Comparison of ENCODE assay signal across 20 cellular contexts in the genomic region with DNA sequence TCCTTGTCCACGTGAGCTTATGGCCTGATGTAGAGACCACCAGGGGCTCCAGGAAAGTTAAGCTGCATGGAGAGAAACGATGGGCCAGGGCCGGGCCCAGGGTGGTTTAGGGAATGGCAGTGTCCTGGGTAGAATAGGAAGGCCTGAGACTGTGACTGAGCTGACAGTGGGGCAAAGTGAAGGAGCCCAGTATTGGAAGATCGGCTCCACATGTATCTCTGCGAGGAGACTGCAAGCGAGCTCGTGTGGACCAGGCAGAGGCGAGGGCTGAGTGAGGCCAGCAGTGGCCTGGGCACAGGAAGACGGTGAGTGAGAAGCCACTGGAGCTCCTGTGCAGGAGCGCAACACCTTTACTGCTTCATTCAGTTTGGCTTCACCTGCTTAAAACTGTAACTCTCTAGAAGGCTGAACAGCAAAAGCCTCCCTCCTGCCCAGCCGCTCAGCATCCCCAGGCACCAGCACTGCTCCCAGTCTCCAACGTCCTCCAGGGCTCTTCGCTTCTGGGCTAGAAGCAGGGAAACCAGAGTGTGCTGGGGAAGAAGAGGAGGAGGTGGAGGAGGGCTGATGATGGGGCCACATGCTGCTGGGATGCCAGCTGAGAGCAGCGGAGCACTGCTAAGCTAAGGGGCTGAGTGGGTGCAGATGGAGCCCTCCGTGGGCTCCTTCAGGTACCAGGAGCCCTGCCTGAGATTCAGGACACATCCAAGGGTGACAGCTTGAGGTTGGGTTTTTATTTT. TPM values are rescaled to one million over a fixed set of nuclear protein-coding genes. Genes with fewer than 3 reads are reported as not detected.
DNase-seq lines count a peak whose midpoint lies in the region; ATAC-seq, FAIRE-seq and TF ChIP-seq lines count a peak whose summit lies in the region.
"Had no signal": no experiment of that assay in that cellular context is flagged by ENCODE, and none has a peak within 500 bp of the region (broad histone marks: within the 10 kb centered on the region; RNA-seq: fewer than 3 reads in every experiment).

No MANE protein-coding gene starts in this region.

- DNase-seq in GM12891 (ENCODE audit: insufficient read length, low spot score) (no peak), WTC11 (ENCODE audit: low spot score) (no peak), mesothelial cell of epicardium (ENCODE audit: low spot score in 2 of 2, unreplicated experiment in 2 of 2) (no peak), SIG-M5 treated with dmso at 0.1 percent for 504 hours (lab: John Stamatoyannopoulos, UW; ENCODE audit: unreplicated experiment) (no peak), HUDEP-2 (lab: John Stamatoyannopoulos, UW; ENCODE audit: unreplicated experiment in 76 of 76) (no peak)
- DNase-seq: activated naive CD4-positive, alpha-beta T cell; esophagus squamous epithelium; mammary epithelial cell; NCI-H1417; right lobe of liver; RPMI8226; stimulated activated CD4-positive, alpha-beta T cell treated with anti-CD3 and anti-CD28 coated beads, Interleukin-1b, Interleukin-23, amount 100 ng/mL, for 48 hours; substantia nigra; T-cell had no signal

- H3K36me3 ChIP-seq in BLaER1, result peaks cover 86% of the 10 kb centered on the region

- H4K20me1 ChIP-seq in BLaER1, result peaks cover 28% of the 10 kb centered on the region

- no peaks in the 10 kb centered on the region for H3K9me3 ChIP-seq in BLaER1
- H3K9me3 ChIP-seq: body of pancreas, esophagus squamous epithelium, right lobe of liver had no signal

- no peak for TF ChIP-seq CTCF in WTC11 (IDR thresholded peaks at IDR 0.05)
- no peak for TF ChIP-seq CTCF in mesothelial cell of epicardium (IDR thresholded peaks at IDR 0.05; ENCODE audit: unreplicated experiment)

- no peak for TF ChIP-seq POLR2A in GM12891 (IDR thresholded peaks at IDR 0.05; ENCODE audit: low read depth, low read length)

- ATAC-seq in WTC11 (peak; percentile 3), HG03135 (IDR thresholded peaks at IDR 0.05; ENCODE audit: unreplicated experiment) (no peak), HG02759 (IDR thresholded peaks at IDR 0.05; ENCODE audit: unreplicated experiment) (no peak)
- ATAC-seq: body of pancreas had no signal

- FAIRE-seq in GM12891 (lab: Jason Lieb, UNC), result no peak
- FAIRE-seq: GM19239 had no signal

- POLR2A ChIA-PET in WTC11 (lab: Charles Lee), result interaction anchor here (1.4 kb wide), 1 partner anchor 9 kb away, joined by 3 read pairs; no protein-coding TSS in a partner anchor

- peaks cover 23% of the 10 kb centered on the region for H3K4me1 ChIP-seq in BLaER1
- H3K4me1 ChIP-seq: right lobe of liver had no signal

- H3K36me3 Mint-ChIP-seq in WTC11, result peaks cover 12% of the 10 kb centered on the region
- peaks cover 13% of the 10 kb centered on the region for H3K36me3 Mint-ChIP-seq in mesothelial cell of epicardium

- H3K4me1 Mint-ChIP-seq in WTC11 (peaks cover 6% of the 10 kb centered on the region), mesothelial cell of epicardium (no peaks in the 10 kb centered on the region)
- H3K4me1 Mint-ChIP-seq: T-cell had no signal

- CTCF ChIA-PET in WTC11 (lab: Charles Lee), result interaction anchor here (1.1 to 2.2 kb wide), 3 partner anchors 11 to 154 kb away, joined by 3 to 7 read pairs (median 4); no protein-coding TSS in a partner anchor

- H3K27me3 Mint-ChIP-seq in WTC11 (ENCODE audit: low read depth), result no peaks in the 10 kb centered on the region
- no peaks in the 10 kb centered on the region for H3K27me3 Mint-ChIP-seq in mesothelial cell of epicardium (ENCODE audit: low read depth)
- H3K27me3 Mint-ChIP-seq: T-cell had no signal

- no peak overlapping the region for H3K4me3 Mint-ChIP-seq in WTC11
- H3K4me3 Mint-ChIP-seq in mesothelial cell of epicardium, result no peak overlapping the region
- H3K4me3 Mint-ChIP-seq: T-cell had no signal

- no peaks in the 10 kb centered on the region for H3K27me3 ChIP-seq in BLaER1
- H3K27me3 ChIP-seq: body of pancreas, dorsolateral prefrontal cortex, esophagus squamous epithelium, right lobe of liver had no signal

- no peak overlapping the region for H3K4me3 ChIP-seq in BLaER1
- H3K4me3 ChIP-seq: body of pancreas, dorsolateral prefrontal cortex, esophagus squamous epithelium, right lobe of liver had no signal

- peak overlapping the region; percentile 74 for H3K27ac Mint-ChIP-seq in WTC11
- H3K27ac Mint-ChIP-seq in mesothelial cell of epicardium, result peak overlapping the region; percentile 5

- H3K4me2 ChIP-seq in BLaER1, result peak overlapping the region; percentile 41; the same call in 1 of the 2 replicates

- H3K9me3 Mint-ChIP-seq in WTC11 (no peaks in the 10 kb centered on the region), mesothelial cell of epicardium (no peaks in the 10 kb centered on the region)
- H3K9me3 Mint-ChIP-seq: T-cell had no signal

- peak overlapping the region; percentile 15; the same call in 1 of the 2 replicates for H3K27ac ChIP-seq in BLaER1
- H3K27ac ChIP-seq: esophagus squamous epithelium, right lobe of liver had no signal

- peak overlapping the region; percentile 43; the same call in 1 of the 2 replicates for H3K9ac ChIP-seq in BLaER1

TF ChIP-seq in GM12891, 5 proteins besides CTCF, POLR2A, EP300 and RAD21:
- peak; percentile 52; the same call in 1 of the 2 replicates for TF ChIP-seq POLR2AphosphoS5 (IDR thresholded peaks at IDR 0.05; ENCODE audit: low read depth, low read length)
- no peak for TF ChIP-seq POU2F2 (IDR thresholded peaks at IDR 0.05; ENCODE audit: low read depth, low read length)

TF ChIP-seq in WTC11, 78 proteins besides CTCF, POLR2A, EP300 and RAD21:
- TF ChIP-seq ZMAT4 (CRISPR knock-in tag; IDR thresholded peaks at IDR 0.05), result no peak
- no peak for TF ChIP-seq TP53 (CRISPR knock-in tag; IDR thresholded peaks at IDR 0.05)
- no peak for TF ChIP-seq FOXK1 (CRISPR knock-in tag; IDR thresholded peaks at IDR 0.05)
- no peak for TF ChIP-seq ATF3 (CRISPR knock-in tag; conservative IDR thresholded peaks at IDR 0.05)
- TF ChIP-seq ZNF263 (CRISPR knock-in tag; IDR thresholded peaks at IDR 0.05; ENCODE audit: low read depth), result no peak
- no peak for TF ChIP-seq MXD4 (CRISPR knock-in tag; IDR thresholded peaks at IDR 0.05; ENCODE audit: borderline replicate concordance)
- TF ChIP-seq, protein P1, sequence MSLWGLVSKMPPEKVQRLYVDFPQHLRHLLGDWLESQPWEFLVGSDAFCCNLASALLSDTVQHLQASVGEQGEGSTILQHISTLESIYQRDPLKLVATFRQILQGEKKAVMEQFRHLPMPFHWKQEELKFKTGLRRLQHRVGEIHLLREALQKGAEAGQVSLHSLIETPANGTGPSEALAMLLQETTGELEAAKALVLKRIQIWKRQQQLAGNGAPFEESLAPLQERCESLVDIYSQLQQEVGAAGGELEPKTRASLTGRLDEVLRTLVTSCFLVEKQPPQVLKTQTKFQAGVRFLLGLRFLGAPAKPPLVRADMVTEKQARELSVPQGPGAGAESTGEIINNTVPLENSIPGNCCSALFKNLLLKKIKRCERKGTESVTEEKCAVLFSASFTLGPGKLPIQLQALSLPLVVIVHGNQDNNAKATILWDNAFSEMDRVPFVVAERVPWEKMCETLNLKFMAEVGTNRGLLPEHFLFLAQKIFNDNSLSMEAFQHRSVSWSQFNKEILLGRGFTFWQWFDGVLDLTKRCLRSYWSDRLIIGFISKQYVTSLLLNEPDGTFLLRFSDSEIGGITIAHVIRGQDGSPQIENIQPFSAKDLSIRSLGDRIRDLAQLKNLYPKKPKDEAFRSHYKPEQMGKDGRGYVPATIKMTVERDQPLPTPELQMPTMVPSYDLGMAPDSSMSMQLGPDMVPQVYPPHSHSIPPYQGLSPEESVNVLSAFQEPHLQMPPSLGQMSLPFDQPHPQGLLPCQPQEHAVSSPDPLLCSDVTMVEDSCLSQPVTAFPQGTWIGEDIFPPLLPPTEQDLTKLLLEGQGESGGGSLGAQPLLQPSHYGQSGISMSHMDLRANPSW (CRISPR knock-in tag; conservative IDR thresholded peaks at IDR 0.05; ENCODE audit: low read depth), result no peak
- no peak for TF ChIP-seq NFATC4 (CRISPR knock-in tag; IDR thresholded peaks at IDR 0.05)
- TF ChIP-seq RELA (CRISPR knock-in tag; IDR thresholded peaks at IDR 0.05; ENCODE audit: borderline replicate concordance), result no peak
- no peak for TF ChIP-seq SOX15 (CRISPR knock-in tag; IDR thresholded peaks at IDR 0.05)

RNA-seq across cellular contexts. Expression of gene TCIRG1, which starts 13.5 kb away (rescaled TPM):
- polyA plus RNA-seq in GM12891 (2012; ENCODE audit: low read depth, missing spikeins), result 85.7 TPM
- total RNA-seq in WTC11 (2021), result 50.7 to 51.7 TPM (median 51.1 TPM) in 3 replicates
- 60.0 to 63.4 TPM (median 60.5 TPM) in 3 replicates for total RNA-seq in mesothelial cell of epicardium

RNA-seq across cellular contexts. Expression of gene NDUFS8, which starts 21.8 kb away (rescaled TPM):
- polyA plus RNA-seq in GM12891 (2012; ENCODE audit: low read depth, missing spikeins), result 127 TPM
- total RNA-seq in WTC11 (2021) (221 to 247 TPM (median 240 TPM) in 3 replicates), mesothelial cell of epicardium (125 to 140 TPM (median 132 TPM) in 3 replicates)

RNA-seq across cellular contexts. Expression of gene ALDH3B1, which starts 42.2 kb away (rescaled TPM):
- polyA plus RNA-seq in GM12891 (2012; ENCODE audit: low read depth, missing spikeins), result 0.06 TPM
- total RNA-seq in WTC11 (2021) (0.30 to 0.53 TPM (median 0.46 TPM) in 3 replicates), mesothelial cell of epicardium (1.4 to 1.8 TPM (median 1.7 TPM) in 3 replicates)

RNA-seq across cellular contexts. Expression of gene UNC93B1, which starts 48.4 kb away (rescaled TPM):
- 34.5 TPM for polyA plus RNA-seq in GM12891 (2012; ENCODE audit: low read depth, missing spikeins)
- total RNA-seq in WTC11 (2021), result 27.7 to 29.7 TPM (median 27.9 TPM) in 3 replicates
- 19.0 to 23.7 TPM (median 20.4 TPM) in 3 replicates for total RNA-seq in mesothelial cell of epicardium
